ENCODE assay signal across 17 cellular contexts in the genomic region with DNA sequence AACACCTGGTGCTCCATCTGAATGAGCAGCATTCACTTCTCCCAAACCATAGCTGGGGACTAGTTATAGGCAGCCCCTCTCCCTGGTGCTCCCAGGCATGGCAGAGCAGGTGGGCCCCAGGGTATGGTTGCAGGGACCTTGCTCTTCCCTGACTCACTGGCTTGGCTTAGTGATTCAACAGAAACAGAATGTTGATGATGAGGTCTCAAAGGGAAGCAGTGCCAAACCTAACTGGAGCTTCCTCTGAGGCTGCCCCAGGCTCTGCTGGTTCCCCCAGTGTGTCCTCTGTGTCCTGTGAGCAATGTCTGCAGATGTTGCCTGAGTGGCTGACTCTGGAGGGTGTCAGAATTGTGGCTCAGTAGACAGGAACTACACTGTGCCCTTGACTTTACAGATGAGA. TPM values are rescaled to one million over a fixed set of nuclear protein-coding genes. Genes with fewer than 3 reads are reported as not detected.
"Had no signal": no experiment of that assay in that cellular context is flagged by ENCODE, and none has a peak within 500 bp of the region (broad histone marks: within the 10 kb centered on the region; RNA-seq: fewer than 3 reads in every experiment).

No MANE protein-coding gene starts in this region.

- H3K4me1 ChIP-seq: breast epithelium, gastroesophageal sphincter, left lung, parathyroid adenoma, sigmoid colon, stomach had no signal

- H3K9ac ChIP-seq: parathyroid adenoma had no signal

- H3K4me3 ChIP-seq: breast epithelium, gastroesophageal sphincter, left lung, sigmoid colon, stomach had no signal

- H2AFZ ChIP-seq: parathyroid adenoma had no signal

- H3K9me3 ChIP-seq: breast epithelium, gastroesophageal sphincter, left lung, sigmoid colon had no signal

- H3K36me3 ChIP-seq: breast epithelium, gastroesophageal sphincter, left lung, sigmoid colon, stomach had no signal

- DNase-seq: activated CD4-positive, alpha-beta T cell treated with anti-CD3 and anti-CD28 coated beads, Interleukin-2, amount 50 U/mL, for 1 hour; activated naive CD4-positive, alpha-beta T cell treated with Interleukin-2 at 50 U/mL for 16 hours; aorta; dermis blood vessel endothelial cell; left lung; naive B cell; sigmoid colon; stimulated activated CD4-positive, alpha-beta T cell treated with anti-CD3 and anti-CD28 coated beads, Interleukin-1b, Interleukin-23, amount 100 ng/mL, for 48 hours; stomach had no signal

- H3K27ac ChIP-seq: breast epithelium, epithelial cell of prostate, gastroesophageal sphincter, left lung, parathyroid adenoma, sigmoid colon, stomach had no signal

- H3K79me2 ChIP-seq: parathyroid adenoma had no signal

RNA-seq across cellular contexts. Expression of a gene that starts 3.7 kb away (rescaled TPM):
- total RNA-seq: activated CD8-positive, alpha-beta memory T cell treated with anti-CD3 and anti-CD28 coated beads for 36 hours; activated T-helper 1 cell treated with anti-CD3 and anti-CD28 coated beads, Interleukin-12 subunit alpha, Interleukin-12 subunit beta, Interleukin-2, Interleukin-4 antibody, amounts not matched to agents 30 ng/mL and 10 ng/mL and 1 ng/mL, durations not matched to agents 14 hours and 24 hours and 36 hours; aorta; breast epithelium; dermis blood vessel endothelial cell; left lung; sigmoid colon; stomach; T-helper 2 cell treated with Interferon-gamma antibody and Interleukin-4, amounts not matched to agents 100 ng/mL and 5 ng/mL, for 36 hours; urinary bladder had no signal
- polyA plus RNA-seq: aorta, sigmoid colon, stomach, urinary bladder had no signal
